ENCODE assay signal across 16 cellular contexts in genomic region chr11:133506023-133506422, GRCh38. TPM values are rescaled to one million over a fixed set of nuclear protein-coding genes. Genes with fewer than 3 reads are reported as not detected.
DNase-seq lines count a peak whose midpoint lies in the region; ATAC-seq, FAIRE-seq and TF ChIP-seq lines count a peak whose summit lies in the region.
"Had no signal": no experiment of that assay in that cellular context is flagged by ENCODE, and none has a peak within 500 bp of the region (broad histone marks: within the 10 kb centered on the region; RNA-seq: fewer than 3 reads in every experiment).

No MANE protein-coding gene starts in this region.

- TF ChIP-seq POLR2A in prostate gland (IDR thresholded peaks at IDR 0.05) (no peak), vagina (IDR thresholded peaks at IDR 0.05) (no peak)

- H3K4me1 ChIP-seq in prostate gland (replicated peaks) (no peaks in the 10 kb centered on the region), vagina (no peaks in the 10 kb centered on the region)
- H3K4me1 ChIP-seq: psoas muscle had no signal

- WGBS in prostate gland: 69% methylated on average over 3 of the region's 3 CpGs

- DNase-seq in MV-4-11 (lab: John Stamatoyannopoulos, UW) (peak; percentile 84), NCI-H1417 (lab: John Stamatoyannopoulos, UW) (no peak), prostate gland (ENCODE audit: low spot score) (no peak), vagina (ENCODE audit: extremely low spot score in 2 of 2) (no peak), RCC 7860 (ENCODE audit: low spot score) (no peak)
- DNase-seq: activated T-cell treated with anti-CD3 and anti-CD28 coated beads for 4 hours; amniotic stem cell; DMS79 treated with DMSO at 0.1 percent for 48 hours; NCI-H2081 treated with DMSO at 0.1 percent for 48 hours; NK-92 treated with Interleukin-12 subunit alpha and Interleukin-12 subunit beta, amount 100 ng/mL, for 24 hours; psoas muscle; stomach had no signal

- H3K4me3 ChIP-seq in prostate gland (no peak overlapping the region), vagina (no peak overlapping the region)
- H3K4me3 ChIP-seq: psoas muscle, stomach had no signal

- FAIRE-seq in RCC 7860 (lab: Jason Lieb, UNC): no peak

- no peaks in the 10 kb centered on the region for H3K27me3 ChIP-seq in prostate gland (replicated peaks; ENCODE audit: insufficient read depth)
- no peaks in the 10 kb centered on the region for H3K27me3 ChIP-seq in vagina

- peak; percentile 89 for ATAC-seq in GM18502 (IDR thresholded peaks at IDR 0.05; ENCODE audit: poor library complexity, unreplicated experiment)
- ATAC-seq in GM21360 (IDR thresholded peaks at IDR 0.05; ENCODE audit: unreplicated experiment): peak; percentile 91
- ATAC-seq in HG02938 (IDR thresholded peaks at IDR 0.05; ENCODE audit: unreplicated experiment): peak; percentile 81
- ATAC-seq: psoas muscle, WTC11 had no signal

- intact Hi-C loops in prostate gland (cut with DNase I) (no loop called here), vagina (cut with DNase I) (no loop called here)

- H3K27ac ChIP-seq in prostate gland (no peak overlapping the region), vagina (no peak overlapping the region)
- H3K27ac ChIP-seq: psoas muscle, stomach had no signal

- no peaks in the 10 kb centered on the region for H3K9me3 ChIP-seq in prostate gland
- no peaks in the 10 kb centered on the region for H3K9me3 ChIP-seq in vagina
- H3K9me3 ChIP-seq: psoas muscle, stomach had no signal

- TF ChIP-seq CTCF in prostate gland (IDR thresholded peaks at IDR 0.05) (no peak), vagina (IDR thresholded peaks at IDR 0.05) (no peak)

- no peaks in the 10 kb centered on the region for H3K36me3 ChIP-seq in prostate gland
- H3K36me3 ChIP-seq in vagina: no peaks in the 10 kb centered on the region
- H3K36me3 ChIP-seq: stomach had no signal

RNA-seq across cellular contexts. Expression of gene OPCML, which starts 26.3 kb away (rescaled TPM):
- total RNA-seq in prostate gland (under 1 TPM in 1 of 2 donors, not detected in 1; 0.34 TPM), vagina (not detected)
